Comparison of ENCODE assay signal across 8 cellular contexts in genomic region chr2:176118606-176119370, GRCh38. TPM values are rescaled to one million over a fixed set of nuclear protein-coding genes. Genes with fewer than 3 reads are reported as not detected.
A peak's percentile ranks its signal among the peaks of the same experiment; 100 is the strongest.
DNase-seq lines count a peak whose midpoint lies in the region; ATAC-seq and TF ChIP-seq lines count a peak whose summit lies in the region.

No MANE protein-coding gene starts in this region.

- CTCF ChIA-PET in T-cell (lab: Charles Lee): interaction anchor here in 1 of 2 donors (0.5 kb wide), 1 partner anchor 595 kb away, joined by 3 read pairs; no protein-coding TSS in a partner anchor

- H3K4me3 ChIP-seq in AG09309 (ENCODE audit: control insufficient read depth, low read depth, low read length): no peak overlapping the region
- H3K4me3 ChIP-seq in fibroblast of pulmonary artery (replicated peaks; ENCODE audit: low read depth, low read length): no peak overlapping the region

- H3K36me3 Mint-ChIP-seq in T-cell: peaks cover 3% of the 10 kb centered on the region

- DNase-seq in AG09309 (ENCODE audit: low read depth) (no peak), OCI-M1 (lab: John Stamatoyannopoulos, UW) (peak; percentile 76), fibroblast of pulmonary artery (ENCODE audit: low read depth) (no peak), GM19238 (ENCODE audit: insufficient read length, low spot score) (no peak), GDM1 (lab: John Stamatoyannopoulos, UW) (no peak), T-cell (no peak)
- DNase-seq in stimulated activated naive CD8-positive, alpha-beta T cell treated with anti-CD3 and anti-CD28 coated beads, Interleukin-15, amount 100 ng/mL, for 72 hours: no peak

- POLR2A ChIA-PET in T-cell (lab: Charles Lee): no interaction called here

- H3K4me1 Mint-ChIP-seq in T-cell: peaks cover 8 to 11% (median 9%) of the 10 kb centered on the region in 3 donors
- H3K4me1 Mint-ChIP-seq in stimulated activated naive CD8-positive, alpha-beta T cell treated with anti-CD3 and anti-CD28 coated beads, Interleukin-15, amount 100 ng/mL, for 72 hours: peaks cover 26% of the 10 kb centered on the region

- TF ChIP-seq CTCF in AG09309 (IDR thresholded peaks at IDR 0.05; ENCODE audit: control insufficient read depth, insufficient read depth, low read depth, low read length, missing control alignments) (peak; percentile 24), GM12874 (IDR thresholded peaks at IDR 0.05; ENCODE audit: insufficient read depth, low read depth, low read length) (peak; percentile 51), fibroblast of pulmonary artery (IDR thresholded peaks at IDR 0.05; ENCODE audit: low read length, missing control alignments) (peak; percentile 29)

- peaks cover 69 to 80% of the 10 kb centered on the region in 2 donors for H3K27me3 Mint-ChIP-seq in T-cell
- H3K27me3 Mint-ChIP-seq in stimulated activated naive CD8-positive, alpha-beta T cell treated with anti-CD3 and anti-CD28 coated beads, Interleukin-15, amount 100 ng/mL, for 72 hours: peaks cover 96% of the 10 kb centered on the region

- H3K4me3 Mint-ChIP-seq in T-cell: no peak overlapping the region
- peak overlapping the region in 1 of 2 donors; percentile 0 for H3K4me3 Mint-ChIP-seq in stimulated activated naive CD8-positive, alpha-beta T cell treated with anti-CD3 and anti-CD28 coated beads, Interleukin-15, amount 100 ng/mL, for 72 hours

- no peak overlapping the region for H3K27ac Mint-ChIP-seq in T-cell
- H3K27ac Mint-ChIP-seq in stimulated activated naive CD8-positive, alpha-beta T cell treated with anti-CD3 and anti-CD28 coated beads, Interleukin-15, amount 100 ng/mL, for 72 hours: no peak overlapping the region

- no peak for ATAC-seq in T-cell (replicated peaks in 1 of 4)
- no peak for ATAC-seq in stimulated activated naive CD8-positive, alpha-beta T cell treated with anti-CD3 and anti-CD28 coated beads, Interleukin-15, amount 100 ng/mL, for 72 hours

- H3K9me3 Mint-ChIP-seq in T-cell: peaks cover 2 to 3% (median 3%) of the 10 kb centered on the region in 3 donors
- H3K9me3 Mint-ChIP-seq in stimulated activated naive CD8-positive, alpha-beta T cell treated with anti-CD3 and anti-CD28 coated beads, Interleukin-15, amount 100 ng/mL, for 72 hours: peaks cover 8 to 11% of the 10 kb centered on the region in 2 donors

RNA-seq across cellular contexts. Expression of gene HOXD10, which starts 2.2 kb away (rescaled TPM):
- not detected for total RNA-seq in T-cell

RNA-seq across cellular contexts. Expression of gene HOXD9, which starts 3.7 kb away (rescaled TPM):
- under 1 TPM in 2 of 5 donors, not detected in 3; 0.13 to 0.15 TPM for total RNA-seq in T-cell

RNA-seq across cellular contexts. Expression of gene HOXD8, which starts 10.7 kb away (rescaled TPM):
- not detected for total RNA-seq in T-cell

RNA-seq across cellular contexts. Expression of gene HOXD11, which starts 11.7 kb away (rescaled TPM):
- not detected for total RNA-seq in T-cell

RNA-seq across cellular contexts. Expression of gene HOXD12, which starts 19.2 kb away (rescaled TPM):
- total RNA-seq in T-cell: not detected
